In genomic region chr22:44575344-44576268, GRCh38 we compare ENCODE assay signal across 2 cellular contexts.
TF ChIP-seq lines count a peak whose summit lies in the region.

No MANE protein-coding gene starts in this region.

TF ChIP-seq in IMR-90, 13 proteins besides CTCF, POLR2A, EP300 and RAD21 (continued from another document):
- no peak for TF ChIP-seq ELK1 (IDR thresholded peaks at IDR 0.05; ENCODE audit: borderline replicate concordance, low read depth, low read length)
- no peak for TF ChIP-seq MAFK (IDR thresholded peaks at IDR 0.05; ENCODE audit: low read depth, low read length)
- no peak for TF ChIP-seq MXI1 (IDR thresholded peaks at IDR 0.05; ENCODE audit: borderline replicate concordance, low read depth, low read length)
- no peak for TF ChIP-seq FOS (IDR thresholded peaks at IDR 0.05; ENCODE audit: low read depth, low read length)
- no peak for TF ChIP-seq RFX5 (IDR thresholded peaks at IDR 0.05; ENCODE audit: low read depth, low read length)
- no peak for TF ChIP-seq BHLHE40 (IDR thresholded peaks at IDR 0.05; ENCODE audit: low read depth, low read length)
- no peak for TF ChIP-seq NFE2L2 (IDR thresholded peaks at IDR 0.05; ENCODE audit: low read depth, low read length)
- no peak for TF ChIP-seq SMC3 (IDR thresholded peaks at IDR 0.05; ENCODE audit: low read depth, low read length)
- TF ChIP-seq CHD1 (IDR thresholded peaks at IDR 0.05; ENCODE audit: low read depth, low read length): no peak
- no peak for TF ChIP-seq RCOR1 (IDR thresholded peaks at IDR 0.05; ENCODE audit: insufficient replicate concordance, low read length)

TF ChIP-seq in K562, 482 proteins besides CTCF, POLR2A, EP300 and RAD21 (continued from another document):
- peak; percentile 71 for TF ChIP-seq ZNF512 (tag; IDR thresholded peaks at IDR 0.05)
